In the genomic region with DNA sequence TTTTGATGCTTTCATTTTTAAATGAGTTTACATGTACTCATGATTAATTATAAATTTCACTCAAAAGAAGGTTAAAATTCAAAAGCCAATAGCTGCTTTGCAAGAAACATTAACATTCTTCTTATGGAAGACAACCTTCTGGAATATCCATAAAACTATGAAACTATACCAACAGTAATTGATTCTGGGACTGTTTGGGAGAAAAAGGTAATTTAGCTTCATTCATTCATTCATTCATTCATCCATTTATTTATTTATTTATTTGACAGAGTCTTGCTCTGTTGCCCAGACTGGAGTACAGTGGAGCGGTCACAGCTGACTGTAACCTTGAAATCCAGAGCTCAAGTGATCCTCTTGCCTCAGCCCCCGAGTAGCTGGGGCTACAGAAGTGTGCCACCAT, we compare ENCODE assay signal across 27 cellular contexts.
A peak's percentile ranks its signal among the peaks of the same experiment; 100 is the strongest.
DNase-seq lines count a peak whose midpoint lies in the region; ATAC-seq, FAIRE-seq and TF ChIP-seq lines count a peak whose summit lies in the region.
"Had no signal": no experiment of that assay in that cellular context is flagged by ENCODE, and none has a peak within 500 bp of the region (broad histone marks: within the 10 kb centered on the region; RNA-seq: fewer than 3 reads in every experiment).

No MANE protein-coding gene starts in this region.

- no TSS peak for BruUV-seq in K562 (replicated peaks; lab: Mats Ljungman, UMichigan)

- no peak for TF ChIP-seq EP300 in K562 (IDR thresholded peaks at IDR 0.05; ENCODE audit: low read length)

- no peak overlapping the region for H3K18ac ChIP-seq in mesendoderm (ENCODE audit: low read length)

- H3K27ac Mint-ChIP-seq in type B pancreatic cell = no peak overlapping the region
- H3K27ac Mint-ChIP-seq: CD14-positive monocyte had no signal

- DNase-seq in SK-N-DZ (ENCODE audit: low spot score) (peak; percentile 89), K562 (ENCODE audit: extremely low read depth in 1 of 4, low spot score in 3 of 4) (no peak), pancreas (no peak), ureter (ENCODE audit: low spot score) (no peak), mesendoderm (no peak), type B pancreatic cell (ENCODE audit: extremely low spot score, unreplicated experiment) (no peak)
- DNase-seq: 8988T; ACHN; BE2C; C1 segment of cervical spinal cord; CD4-positive, alpha-beta memory T cell; CD4-positive, CD25-positive, alpha-beta regulatory T cell; CD8-positive, alpha-beta memory T cell; COR-L47; DMS 273 treated with DMSO at 0.1 percent for 48 hours; DMS153; DMS53; DMS79; DND-41; EL; GDM1 had no signal

- no peak overlapping the region for H2BK5ac ChIP-seq in mesendoderm (ENCODE audit: low read length)

- H3K9me1 ChIP-seq in K562 (ENCODE audit: control insufficient read depth, insufficient read depth, low read length) = no peaks in the 10 kb centered on the region

- ATAC-seq in K562 = peak; percentile 15; the same call in 1 of the 3 replicates
- no peak for ATAC-seq in pancreas
- ATAC-seq in GM21447 (IDR thresholded peaks at IDR 0.05; ENCODE audit: unreplicated experiment) = no peak
- ATAC-seq: GM12878 had no signal

- H2AK5ac ChIP-seq in mesendoderm (ENCODE audit: low read length) = no peak overlapping the region

- no peak overlapping the region for H2BK15ac ChIP-seq in mesendoderm (replicated peaks; ENCODE audit: low read depth)

- H3K27ac ChIP-seq in K562 (ENCODE audit: extremely low read depth, low read depth, low read length) (no peak overlapping the region), pancreas (no peak overlapping the region), mesendoderm (ENCODE audit: low read depth, low read length) (no peak overlapping the region)
- H3K27ac ChIP-seq: BLaER1 had no signal

- no peak overlapping the region for H2AFZ ChIP-seq in K562 (ENCODE audit: low read depth, low read length)

- H3K4me3 Mint-ChIP-seq in type B pancreatic cell = no peak overlapping the region
- H3K4me3 Mint-ChIP-seq: CD14-positive monocyte; CD4-positive, alpha-beta memory T cell; CD4-positive, CD25-positive, alpha-beta regulatory T cell; CD8-positive, alpha-beta memory T cell had no signal

- intact Hi-C loops in K562 (cut with micrococcal nuclease) (no loop called here), pancreas (cut with DNase I) (no loop called here)

- peaks cover 71% of the 10 kb centered on the region for H3K36me3 ChIP-seq in K562 (ENCODE audit: control insufficient read depth, insufficient read depth, low read length)
- H3K36me3 ChIP-seq in pancreas = peaks cover 0 to 2% (median 0%) of the 10 kb centered on the region in 3 donors
- no peaks in the 10 kb centered on the region for H3K36me3 ChIP-seq in mesendoderm (ENCODE audit: control insufficient read depth, insufficient read depth, low read length)

- H3K23ac ChIP-seq in mesendoderm (ENCODE audit: low read length) = no peak overlapping the region

- H3K4ac ChIP-seq in mesendoderm (ENCODE audit: low read depth, low read length) = no peak overlapping the region

- TF ChIP-seq RAD21 in K562 (CRISPR knock-in tag; conservative IDR thresholded peaks at IDR 0.05 in 1 of 2, IDR thresholded peaks at IDR 0.05 in 1 of 2) = no peak

- no peaks in the 10 kb centered on the region for H3K79me1 ChIP-seq in mesendoderm (ENCODE audit: low read length)

- H3K4me2 ChIP-seq in K562 (ENCODE audit: insufficient read depth, low read length) = no peak overlapping the region
- H3K4me2 ChIP-seq in mesendoderm (ENCODE audit: low read length) = no peak overlapping the region
- H3K4me2 ChIP-seq: BLaER1 had no signal

- H4K20me1 ChIP-seq in K562 (replicated peaks; ENCODE audit: control insufficient read depth, insufficient read depth, low read length) = no peaks in the 10 kb centered on the region
- H4K20me1 ChIP-seq: BLaER1 had no signal

- CTCF ChIA-PET in K562 (lab: Yijun Ruan, JAX; ENCODE audit: low intra/inter-chr PET ratio) = no interaction called here

- FAIRE-seq in K562 (lab: Jason Lieb, UNC) (no peak), pancreas (lab: Jason Lieb, UNC) (peak; percentile 47)
- FAIRE-seq: GM12878, GM12892, GM18507 had no signal

- H3K56ac ChIP-seq in mesendoderm (ENCODE audit: low read length) = no peak overlapping the region

- in situ Hi-C loops in K562 (cut with MboI) = no loop called here

- H3K9me3 ChIP-seq in K562 (replicated peaks; ENCODE audit: control insufficient read depth, insufficient read depth, low read depth, low read length) (peaks cover 5% of the 10 kb centered on the region), pancreas (no peaks in the 10 kb centered on the region)
- H3K9me3 ChIP-seq: BE2C, BLaER1 had no signal

- no peak overlapping the region for H3K9ac ChIP-seq in K562 (ENCODE audit: insufficient read depth in 1 of 2, low read depth in 2 of 2, low read length in 2 of 2)
- no peak overlapping the region for H3K9ac ChIP-seq in mesendoderm (ENCODE audit: low read length)
- H3K9ac ChIP-seq: BLaER1 had no signal

- no peaks in the 10 kb centered on the region for H3K27me3 Mint-ChIP-seq in type B pancreatic cell
- H3K27me3 Mint-ChIP-seq: CD4-positive, alpha-beta memory T cell; CD4-positive, CD25-positive, alpha-beta regulatory T cell; CD8-positive, alpha-beta memory T cell had no signal

- no peaks in the 10 kb centered on the region for H3K27me3 ChIP-seq in K562 (ENCODE audit: control insufficient read depth in 2 of 2, insufficient read depth in 2 of 2, low read length in 2 of 2)
- H3K27me3 ChIP-seq in pancreas = no peaks in the 10 kb centered on the region
- H3K27me3 ChIP-seq in mesendoderm (ENCODE audit: insufficient read depth, low read length, poor library complexity) = no peaks in the 10 kb centered on the region
- H3K27me3 ChIP-seq: BE2C, BLaER1 had no signal

- H3K4me3 ChIP-seq in K562 (no peak overlapping the region), pancreas (no peak overlapping the region), mesendoderm (ENCODE audit: low read length) (no peak overlapping the region)
- H3K4me3 ChIP-seq: BLaER1, GM12878 had no signal

- TF ChIP-seq CTCF in K562 (IDR thresholded peaks at IDR 0.05 in 2 of 3, conservative IDR thresholded peaks at IDR 0.05 in 1 of 3; ENCODE audit: insufficient read depth in 2 of 3, low read depth in 1 of 3, low read length in 3 of 3) (no peak), pancreas (IDR thresholded peaks at IDR 0.05) (no peak), type B pancreatic cell (conservative IDR thresholded peaks at IDR 0.05) (no peak)

- no peak overlapping the region for H4K5ac ChIP-seq in mesendoderm (ENCODE audit: low read length)

- peaks cover 0 to 9% of the 10 kb centered on the region in 2 experiments; a peak in 2 of 5 replicates for H3K4me1 ChIP-seq in K562 (replicated peaks in 1 of 2; ENCODE audit: control insufficient read depth in 2 of 2, insufficient read depth in 2 of 2, low read length in 2 of 2)
- H3K4me1 ChIP-seq in pancreas = no peaks in the 10 kb centered on the region
- no peaks in the 10 kb centered on the region for H3K4me1 ChIP-seq in mesendoderm (ENCODE audit: control insufficient read depth, low read depth, low read length)

- 86% methylated on average over 2 of the region's 2 CpGs for whole genome bisulfite sequencing in K562 (ENCODE audit: insufficient coverage, low coverage, missing lambda C conversion rate)
- WGBS in pancreas, 2 donors = 93 to 97% methylated on average over 2 of the region's 2 CpGs
- WGBS in mesendoderm (ENCODE audit: extremely low coverage, insufficient coverage, low lambda C conversion rate) = no CpG with 5 or more reads among the region's 2 CpGs

- no peak for TF ChIP-seq POLR2A in K562 (conservative IDR thresholded peaks at IDR 0.05)

- peaks cover 6% of the 10 kb centered on the region for H3K4me1 Mint-ChIP-seq in type B pancreatic cell (ENCODE audit: unreplicated experiment)
- H3K4me1 Mint-ChIP-seq: CD14-positive monocyte had no signal

- no peaks in the 10 kb centered on the region for H3K9me3 Mint-ChIP-seq in type B pancreatic cell

- POLR2A ChIA-PET in K562 (lab: Yijun Ruan, JAX) = interaction anchor here (0.7 kb wide), 1 partner anchor 22 kb away, joined by 3 read pairs; no protein-coding TSS in a partner anchor

- peaks cover 24% of the 10 kb centered on the region for H3K36me3 Mint-ChIP-seq in type B pancreatic cell

- H4K8ac ChIP-seq in mesendoderm (ENCODE audit: low read depth, low read length) = no peak overlapping the region

- H2BK120ac ChIP-seq in mesendoderm (ENCODE audit: low read depth, low read length) = no peak overlapping the region

- H3K79me2 ChIP-seq in K562 (ENCODE audit: control insufficient read depth, insufficient read depth, low read length) (peaks cover 11% of the 10 kb centered on the region), mesendoderm (ENCODE audit: control insufficient read depth, insufficient read depth, low read length) (no peaks in the 10 kb centered on the region)

TF ChIP-seq in K562, 482 proteins besides CTCF, POLR2A, EP300 and RAD21:
- TF ChIP-seq MYNN (IDR thresholded peaks at IDR 0.05) (no peak), MYNN (CRISPR knock-in tag; IDR thresholded peaks at IDR 0.05) (no peak), ZNF24 (IDR thresholded peaks at IDR 0.05) (peak; percentile 92), FOXP1 (CRISPR knock-in tag; IDR thresholded peaks at IDR 0.05) (no peak), ZNF121 (CRISPR knock-in tag; conservative IDR thresholded peaks at IDR 0.05) (peak; percentile 19; the same call in 1 of the 2 replicates), ZFX (CRISPR knock-in tag; IDR thresholded peaks at IDR 0.05) (no peak)
